ENCODE assay signal across 1 cellular context in the genomic region with DNA sequence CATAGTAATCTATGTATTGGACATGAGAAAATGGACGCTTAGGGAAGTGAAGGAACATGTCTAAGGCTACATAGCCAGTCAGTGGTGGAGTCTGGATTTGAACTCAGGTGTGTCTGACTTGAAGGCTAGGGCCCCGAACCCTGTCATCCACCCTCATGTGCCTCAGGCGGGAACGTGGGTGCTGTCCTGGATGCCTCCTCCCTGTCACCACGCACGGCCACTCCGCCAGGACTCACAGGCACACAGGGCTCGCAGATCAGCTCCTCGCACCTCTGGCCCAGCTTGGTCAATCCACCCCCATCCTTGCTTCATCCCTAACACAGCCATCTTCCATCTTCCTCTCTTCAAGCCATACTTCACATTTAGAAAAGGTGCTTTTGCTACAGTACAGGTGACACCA.
TF ChIP-seq lines count a peak whose summit lies in the region.

No MANE protein-coding gene starts in this region.

TF ChIP-seq in HCT116, 20 proteins besides CTCF, POLR2A, EP300 and RAD21 (continued from another document):
- TF ChIP-seq, protein P1, sequence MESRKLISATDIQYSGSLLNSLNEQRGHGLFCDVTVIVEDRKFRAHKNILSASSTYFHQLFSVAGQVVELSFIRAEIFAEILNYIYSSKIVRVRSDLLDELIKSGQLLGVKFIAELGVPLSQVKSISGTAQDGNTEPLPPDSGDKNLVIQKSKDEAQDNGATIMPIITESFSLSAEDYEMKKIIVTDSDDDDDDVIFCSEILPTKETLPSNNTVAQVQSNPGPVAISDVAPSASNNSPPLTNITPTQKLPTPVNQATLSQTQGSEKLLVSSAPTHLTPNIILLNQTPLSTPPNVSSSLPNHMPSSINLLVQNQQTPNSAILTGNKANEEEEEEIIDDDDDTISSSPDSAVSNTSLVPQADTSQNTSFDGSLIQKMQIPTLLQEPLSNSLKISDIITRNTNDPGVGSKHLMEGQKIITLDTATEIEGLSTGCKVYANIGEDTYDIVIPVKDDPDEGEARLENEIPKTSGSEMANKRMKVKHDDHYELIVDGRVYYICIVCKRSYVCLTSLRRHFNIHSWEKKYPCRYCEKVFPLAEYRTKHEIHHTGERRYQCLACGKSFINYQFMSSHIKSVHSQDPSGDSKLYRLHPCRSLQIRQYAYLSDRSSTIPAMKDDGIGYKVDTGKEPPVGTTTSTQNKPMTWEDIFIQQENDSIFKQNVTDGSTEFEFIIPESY (IDR thresholded peaks at IDR 0.05; ENCODE audit: extremely low read depth, insufficient replicate concordance, low read length): no peak
- TF ChIP-seq EGR1 (IDR thresholded peaks at IDR 0.05; ENCODE audit: low read depth): no peak
- no peak for TF ChIP-seq SIN3A (IDR thresholded peaks at IDR 0.05; ENCODE audit: low read depth)
- TF ChIP-seq CBX3 (IDR thresholded peaks at IDR 0.05; ENCODE audit: low read depth): no peak
- TF ChIP-seq ZFX (IDR thresholded peaks at IDR 0.05): no peak
- TF ChIP-seq FOSL1 (IDR thresholded peaks at IDR 0.05; ENCODE audit: low read depth): no peak
- TF ChIP-seq, protein P2, sequence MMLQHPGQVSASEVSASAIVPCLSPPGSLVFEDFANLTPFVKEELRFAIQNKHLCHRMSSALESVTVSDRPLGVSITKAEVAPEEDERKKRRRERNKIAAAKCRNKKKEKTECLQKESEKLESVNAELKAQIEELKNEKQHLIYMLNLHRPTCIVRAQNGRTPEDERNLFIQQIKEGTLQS (IDR thresholded peaks at IDR 0.05): no peak
- TF ChIP-seq EZH2 (IDR thresholded peaks at IDR 0.05): no peak
- TF ChIP-seq YY1 (IDR thresholded peaks at IDR 0.05; ENCODE audit: extremely low read depth, insufficient replicate concordance, low read depth, low read length): no peak
- no peak for TF ChIP-seq EZH2phosphoT487 (IDR thresholded peaks at IDR 0.05; ENCODE audit: borderline replicate concordance)
